ENCODE assay signal across 1 cellular context in genomic region chr19:12670159-12670928, GRCh38.
TF ChIP-seq lines count a peak whose summit lies in the region.

No MANE protein-coding gene starts in this region.

TF ChIP-seq in K562, 482 proteins besides CTCF, POLR2A, EP300 and RAD21 (continued from another document):
- TF ChIP-seq OTX1 (CRISPR knock-in tag; IDR thresholded peaks at IDR 0.05) (no peak), ZNF184 (CRISPR knock-in tag; IDR thresholded peaks at IDR 0.05) (no peak), MLLT1 (IDR thresholded peaks at IDR 0.05) (no peak), ZNF586 (CRISPR knock-in tag; conservative IDR thresholded peaks at IDR 0.05) (no peak), ZBTB9 (CRISPR knock-in tag; IDR thresholded peaks at IDR 0.05) (peak; percentile 58; the same call in 1 of the 2 replicates), KDM1A (IDR thresholded peaks at IDR 0.05) (no peak), ZBTB7A (IDR thresholded peaks at IDR 0.05; ENCODE audit: borderline replicate concordance, control insufficient read depth, low read depth, low read length) (no peak), ZNF280B (CRISPR knock-in tag; IDR thresholded peaks at IDR 0.05) (no peak), CXXC5 (CRISPR knock-in tag; IDR thresholded peaks at IDR 0.05) (no peak), THRB (CRISPR knock-in tag; conservative IDR thresholded peaks at IDR 0.05) (0 out of 2 replicates have a peak, but pooled peaks have one; percentile 16), KDM4B (IDR thresholded peaks at IDR 0.05; ENCODE audit: borderline replicate concordance in 2 of 2, low read depth in 1 of 2) (no peak), POLR3A (IDR thresholded peaks at IDR 0.05; ENCODE audit: borderline replicate concordance, extremely low read depth, insufficient read depth, insufficient read length) (no peak), SMARCA4 (IDR thresholded peaks at IDR 0.05) (no peak), HINFP (tag; conservative IDR thresholded peaks at IDR 0.05; ENCODE audit: low read depth) (no peak), ZNF583 (CRISPR knock-in tag; IDR thresholded peaks at IDR 0.05) (no peak), IRF1 (CRISPR knock-in tag; IDR thresholded peaks at IDR 0.05; ENCODE audit: borderline replicate concordance) (no peak), CHD7 (IDR thresholded peaks at IDR 0.05; ENCODE audit: low read depth, low read length) (no peak), STAG1 (CRISPR knock-in tag; IDR thresholded peaks at IDR 0.05; ENCODE audit: borderline replicate concordance) (no peak), MAZ (CRISPR knock-in tag; conservative IDR thresholded peaks at IDR 0.05 in 1 of 2, IDR thresholded peaks at IDR 0.05 in 1 of 2) (0 out of 4 replicates have a peak, but pooled peaks of 1 of the 2 experiments have one; percentile 27), ZNF165 (CRISPR knock-in tag; IDR thresholded peaks at IDR 0.05; ENCODE audit: borderline replicate concordance) (no peak), XRCC4 (IDR thresholded peaks at IDR 0.05; ENCODE audit: extremely low read depth, insufficient read depth, insufficient read length) (no peak), SP1 (CRISPR knock-in tag; IDR thresholded peaks at IDR 0.05) (no peak), ZNF511 (CRISPR knock-in tag; IDR thresholded peaks at IDR 0.05) (no peak), GATAD2A (IDR thresholded peaks at IDR 0.05) (no peak), PHF8 (IDR thresholded peaks at IDR 0.05; ENCODE audit: borderline replicate concordance, low read length) (no peak), ZNF197 (CRISPR knock-in tag; IDR thresholded peaks at IDR 0.05; ENCODE audit: low read depth) (no peak), JUN (IDR thresholded peaks at IDR 0.05; ENCODE audit: borderline replicate concordance, low read depth, low read length) (no peak), JUN (CRISPR knock-in tag; IDR thresholded peaks at IDR 0.05; ENCODE audit: borderline replicate concordance) (no peak), MYBL2 (IDR thresholded peaks at IDR 0.05; ENCODE audit: low read depth) (no peak), MYBL2 (CRISPR knock-in tag; IDR thresholded peaks at IDR 0.05; ENCODE audit: borderline replicate concordance) (no peak), POLR2AphosphoS2 (IDR thresholded peaks at IDR 0.05; ENCODE audit: low read length) (peak; percentile 47; the same call in 1 of the 2 replicates)
